Comparison of ENCODE assay signal across 8 cellular contexts in the genomic region with DNA sequence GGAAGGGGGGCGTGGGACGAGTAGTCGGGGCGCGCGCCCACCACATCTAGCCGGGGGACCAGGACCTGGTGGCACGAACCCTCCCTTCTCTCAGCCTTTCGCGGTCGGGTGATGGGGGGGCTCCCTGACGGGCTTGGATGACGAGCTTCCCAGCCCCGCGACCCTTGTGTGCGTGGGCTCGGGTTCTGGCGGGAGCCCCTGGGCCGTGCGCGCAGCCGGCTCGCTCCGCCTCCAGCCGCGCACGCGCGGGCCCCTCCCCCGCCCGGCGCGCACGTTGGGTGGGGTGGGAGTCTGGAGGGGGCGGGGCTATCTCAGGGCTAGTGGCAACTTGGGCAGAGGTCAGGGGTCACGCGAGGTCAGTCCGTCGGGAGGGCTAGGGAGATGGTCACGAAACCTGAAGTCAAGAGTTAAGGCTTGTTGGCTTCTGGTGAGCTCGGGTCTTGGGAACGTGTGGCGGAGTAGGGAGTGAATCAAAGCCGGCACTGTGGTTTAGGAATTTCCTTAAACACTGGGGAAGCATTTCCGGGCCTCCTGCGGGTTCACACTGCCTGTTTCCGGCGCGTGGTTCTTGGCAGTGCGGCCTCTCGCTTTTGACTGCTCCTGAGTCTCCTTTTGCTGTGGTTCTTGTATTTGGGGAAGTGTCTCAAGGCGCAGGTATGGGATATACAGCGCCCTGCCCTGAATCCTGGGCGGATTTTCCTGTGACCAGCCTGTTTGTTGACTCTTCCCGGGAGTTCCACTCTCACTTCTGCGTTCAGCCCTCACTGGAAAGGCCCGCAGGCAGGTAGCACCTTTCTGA. TPM values are rescaled to one million over a fixed set of nuclear protein-coding genes. Genes with fewer than 3 reads are reported as not detected.
A peak's percentile ranks its signal among the peaks of the same experiment; 100 is the strongest.
DNase-seq lines count a peak whose midpoint lies in the region; ATAC-seq and TF ChIP-seq lines count a peak whose summit lies in the region.

A gene (plus strand): TSS at position 356 of the 799 bp plus-strand sequence. CDS start 1,654 bp downstream, outside the sequence.

- H3K27ac Mint-ChIP-seq in activated CD4-positive, alpha-beta T cell treated with anti-CD3 and anti-CD28 coated beads, Interleukin-2, amount 10 ng/mL, durations not matched to agents 24 days and 14 days, result peak within 1 kb of the TSS; percentile 100

- H3K4me1 Mint-ChIP-seq in activated CD4-positive, alpha-beta T cell treated with anti-CD3 and anti-CD28 coated beads, Interleukin-2, amount 10 ng/mL, durations not matched to agents 24 days and 14 days, result peaks cover 28% of the 10 kb centered on the region

- H3K36me3 ChIP-seq in colonic mucosa, result peaks cover 23% of the 10 kb centered on the region

- no peaks in the 10 kb centered on the region for H3K9me3 ChIP-seq in colonic mucosa

- no peaks in the 10 kb centered on the region for H3K27me3 ChIP-seq in colonic mucosa
- no peaks in the 10 kb centered on the region for H3K27me3 ChIP-seq in layer of hippocampus (ENCODE audit: control insufficient read depth, insufficient read depth, low read length)

- H3K36me3 Mint-ChIP-seq in activated CD4-positive, alpha-beta T cell treated with anti-CD3 and anti-CD28 coated beads, Interleukin-2, amount 10 ng/mL, durations not matched to agents 24 days and 14 days (ENCODE audit: low read depth), result peaks cover 31% of the 10 kb centered on the region

- DNase-seq in AG20443 (ENCODE audit: low spot score) (peak; percentile 95), NCI-H460 (ENCODE audit: extremely low read depth, low read depth) (peak; percentile 82), colonic mucosa (peak; percentile 94)
- peak; percentile 96 for DNase-seq in activated CD4-positive, alpha-beta T cell treated with anti-CD3 and anti-CD28 coated beads, Interleukin-2, amount 10 ng/mL, durations not matched to agents 24 days and 14 days
- DNase-seq in stimulated activated CD4-positive, alpha-beta T cell treated with anti-CD3 and anti-CD28 coated beads, Interleukin-1b, Interleukin-23, amount 100 ng/mL, for 1 hour (ENCODE audit: low read depth in 2 of 2), result peak; percentile 63 to 75

- H3K27ac ChIP-seq in colonic mucosa (peak within 1 kb of the TSS; percentile 98), layer of hippocampus (ENCODE audit: low read depth, low read length) (peak within 1 kb of the TSS; percentile 100)

- ATAC-seq in GM19035 (IDR thresholded peaks at IDR 0.05; ENCODE audit: unreplicated experiment) (peak; percentile 33), HG03354 (IDR thresholded peaks at IDR 0.05; ENCODE audit: poor library complexity, severe bottlenecking, unreplicated experiment) (peak; percentile 33)

- H3K4me3 Mint-ChIP-seq in activated CD4-positive, alpha-beta T cell treated with anti-CD3 and anti-CD28 coated beads, Interleukin-2, amount 10 ng/mL, durations not matched to agents 24 days and 14 days, result peak within 1 kb of the TSS; percentile 97

- H3K4me3 ChIP-seq in colonic mucosa, result peak within 1 kb of the TSS; percentile 84

- intact Hi-C loops in activated CD4-positive, alpha-beta T cell treated with anti-CD3 and anti-CD28 coated beads, Interleukin-2, amount 10 ng/mL, durations not matched to agents 24 days and 14 days (cut with micrococcal nuclease), result loop anchor here (1.0 to 2.0 kb wide), 8 partner anchors 14 to 702 kb away; a partner anchor contains a TSS
- intact Hi-C loops in colonic mucosa (cut with DNase I), result no loop called here

- no peaks in the 10 kb centered on the region for H3K27me3 Mint-ChIP-seq in activated CD4-positive, alpha-beta T cell treated with anti-CD3 and anti-CD28 coated beads, Interleukin-2, amount 10 ng/mL, durations not matched to agents 24 days and 14 days

- TF ChIP-seq CTCF in colonic mucosa (IDR thresholded peaks at IDR 0.05), result no peak

- H3K4me1 ChIP-seq in colonic mucosa, result peaks cover 6% of the 10 kb centered on the region

- no peaks in the 10 kb centered on the region for H3K9me3 Mint-ChIP-seq in activated CD4-positive, alpha-beta T cell treated with anti-CD3 and anti-CD28 coated beads, Interleukin-2, amount 10 ng/mL, durations not matched to agents 24 days and 14 days

- H3K9ac ChIP-seq in colonic mucosa (ENCODE audit: low read depth in 2 of 2, low read length in 2 of 2), result peak within 1 kb of the TSS; percentile 95 to 100

RNA-seq across cellular contexts. Expression of the gene that starts here (rescaled TPM):
- total RNA-seq in NCI-H460 (2014; rRNA removed; shearing (Covaris generic)), result 5.5 and 10.0 TPM in 2 replicates
- polyA plus RNA-seq in NCI-H460 (2014; cell fraction: nucleus; rRNA removed), result 1.4 and 3.8 TPM in 2 replicates
- total RNA-seq in activated CD4-positive, alpha-beta T cell treated with anti-CD3 and anti-CD28 coated beads, Interleukin-2, amount 10 ng/mL, durations not matched to agents 24 days and 14 days, result 90.4 and 91.6 TPM in 2 replicates
- total RNA-seq in colonic mucosa, result 10 to 100 TPM; 44.0 to 79.3 TPM

Comparison
In these comparisons a context has a peak if more than half of its experiments do, and no peak if none do; other contexts are left out.
1. Peak in every context shown above with its lines: DNase-seq, ATAC-seq, H3K4me3 ChIP-seq and H3K27ac ChIP-seq.